Comparison of ENCODE assay signal across 21 cellular contexts in the genomic region with DNA sequence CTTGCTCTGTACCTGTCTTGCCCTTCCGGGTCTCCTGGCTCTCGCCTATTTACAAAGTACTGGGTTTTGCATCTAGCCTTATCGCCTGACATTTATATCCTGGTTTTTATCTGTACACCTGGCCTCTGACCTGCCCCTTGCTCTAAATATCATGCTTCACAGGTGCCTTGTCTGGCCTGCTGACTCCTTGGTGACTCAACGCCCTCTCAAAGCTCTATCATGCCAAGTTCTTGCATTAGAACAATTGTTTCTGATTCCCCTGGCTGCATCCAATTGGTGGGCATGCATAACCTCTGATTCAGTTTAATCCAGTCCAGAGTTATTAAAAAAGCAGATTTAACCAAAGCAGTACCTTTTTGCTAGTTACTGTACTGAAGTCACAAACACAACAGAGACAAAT.
"Had no signal": no experiment of that assay in that cellular context is flagged by ENCODE, and none has a peak within 500 bp of the region (broad histone marks: within the 10 kb centered on the region; RNA-seq: fewer than 3 reads in every experiment).

No MANE protein-coding gene starts in this region.

- ATAC-seq: activated CD4-positive, CD25-positive, alpha-beta regulatory T cell treated with anti-CD3 and anti-CD28 coated beads, Interleukin-2, amount 50 U/mL, for 24 hours; activated CD8-positive, alpha-beta T cell treated with anti-CD3 and anti-CD28 coated beads for 36 hours had no signal

- H3K27me3 Mint-ChIP-seq: activated CD8-positive, alpha-beta T cell treated with anti-CD3 and anti-CD28 coated beads for 36 hours had no signal

- H3K27ac ChIP-seq: WERI-Rb-1 had no signal

- H3K4me3 Mint-ChIP-seq: activated CD8-positive, alpha-beta T cell treated with anti-CD3 and anti-CD28 coated beads for 36 hours; activated naive CD4-positive, alpha-beta T cell treated with anti-CD3 and anti-CD28 coated beads, Interleukin-2, amount 50 U/mL, for 24 hours; brain had no signal

- DNase-seq: activated CD4-positive, alpha-beta T cell treated with anti-CD3 and anti-CD28 coated beads for 4 hours; activated CD8-positive, alpha-beta memory T cell treated with anti-CD3 and anti-CD28 coated beads, Interleukin-2, amount 50 U/mL, for 4 hours; activated CD8-positive, alpha-beta T cell treated with anti-CD3 and anti-CD28 coated beads for 36 hours; activated naive CD4-positive, alpha-beta T cell; activated T-cell treated with anti-CD3 and anti-CD28 coated beads, Interleukin-2, amount 50 U/mL, for 1 hour; amniotic stem cell; cerebellar nuclear complex; Karpas-422; NCI-H1105 treated with DMSO at 0.1 percent for 48 hours; NCI-H1436 treated with DMSO at 0.1 percent for 48 hours; NCI-H187; NCI-H2081; NCI-H510A treated with DMSO at 0.1 percent for 48 hours; NCI-H69; NK-92 treated with Interleukin-12 subunit alpha and Interleukin-12 subunit beta, amount 100 ng/mL, for 24 hours; SIG-M5; T-helper 1 cell; WERI-Rb-1 had no signal

- H3K27ac Mint-ChIP-seq: activated CD8-positive, alpha-beta T cell treated with anti-CD3 and anti-CD28 coated beads for 36 hours; activated naive CD4-positive, alpha-beta T cell treated with anti-CD3 and anti-CD28 coated beads, Interleukin-2, amount 50 U/mL, for 24 hours had no signal

- H3K36me3 ChIP-seq: WERI-Rb-1 had no signal

- H3K4me1 Mint-ChIP-seq: activated naive CD4-positive, alpha-beta T cell treated with anti-CD3 and anti-CD28 coated beads, Interleukin-2, amount 50 U/mL, for 24 hours had no signal

- H3K36me3 Mint-ChIP-seq: activated naive CD4-positive, alpha-beta T cell treated with anti-CD3 and anti-CD28 coated beads, Interleukin-2, amount 50 U/mL, for 24 hours; brain had no signal

- H3K9me3 Mint-ChIP-seq: activated CD8-positive, alpha-beta T cell treated with anti-CD3 and anti-CD28 coated beads for 36 hours; activated naive CD4-positive, alpha-beta T cell treated with anti-CD3 and anti-CD28 coated beads, Interleukin-2, amount 50 U/mL, for 24 hours had no signal
